Comparison of ENCODE assay signal across 20 cellular contexts in genomic region chr20:49682798-49683197, GRCh38.
"Had no signal": no experiment of that assay in that cellular context is flagged by ENCODE, and none has a peak within 500 bp of the region (broad histone marks: within the 10 kb centered on the region; RNA-seq: fewer than 3 reads in every experiment).

No MANE protein-coding gene starts in this region.

- H3K27ac ChIP-seq: ascending aorta, coronary artery, upper lobe of right lung had no signal

- H3K4me3 Mint-ChIP-seq: activated B cell treated with CpG ODN at 0.5 μM for 24 hours; activated CD8-positive, alpha-beta T cell treated with anti-CD3 and anti-CD28 coated beads, Interleukin-2, amount 10 ng/mL, durations not matched to agents 7 days and 5 days; activated T-cell treated with anti-CD3 and anti-CD28 coated beads, Interleukin-2, amount 50 U/mL, for 24 hours; central memory CD8-positive, alpha-beta T cell; memory B cell; naive thymus-derived CD4-positive, alpha-beta T cell; stimulated activated naive B cell treated with anti-CD40 and anti-IgM and Interleukin-4, amounts not matched to agents 10 μg/mL and 1 μg/mL and 100 μg/mL, for 72 hours; T-helper 2 cell treated with Interferon-gamma antibody and Interleukin-4, amounts not matched to agents 5 μg/mL and 100 μg/mL, for 36 hours had no signal

- FAIRE-seq: TTC549 had no signal

- H3K27me3 ChIP-seq: ascending aorta, heart right ventricle, upper lobe of right lung had no signal

- ATAC-seq: activated CD8-positive, alpha-beta T cell treated with anti-CD3 and anti-CD28 coated beads, Interleukin-2, amount 10 ng/mL, durations not matched to agents 7 days and 5 days; left ventricle myocardium superior; naive thymus-derived CD4-positive, alpha-beta T cell; stimulated activated naive B cell treated with anti-CD40 and anti-IgM and Interleukin-4, amounts not matched to agents 10 μg/mL and 1 μg/mL and 100 μg/mL, for 72 hours; upper lobe of right lung had no signal

- H3K9me3 Mint-ChIP-seq: activated B cell treated with CpG ODN at 0.5 μM for 24 hours; activated T-cell treated with anti-CD3 and anti-CD28 coated beads, Interleukin-2, amount 50 U/mL, for 24 hours; central memory CD8-positive, alpha-beta T cell; memory B cell; naive thymus-derived CD4-positive, alpha-beta T cell; stimulated activated naive B cell treated with anti-CD40 and anti-IgM and Interleukin-4, amounts not matched to agents 10 μg/mL and 1 μg/mL and 100 μg/mL, for 72 hours; T-helper 2 cell treated with Interferon-gamma antibody and Interleukin-4, amounts not matched to agents 5 μg/mL and 100 μg/mL, for 36 hours had no signal

- DNase-seq: activated B cell treated with CpG ODN at 0.5 μM for 24 hours; activated CD4-positive, alpha-beta T cell treated with anti-CD3 and anti-CD28 coated beads for 48 hours; activated CD8-positive, alpha-beta T cell treated with anti-CD3 and anti-CD28 coated beads, Interleukin-2, amount 10 ng/mL, durations not matched to agents 7 days and 5 days; activated naive CD4-positive, alpha-beta T cell treated with anti-CD3 and anti-CD28 coated beads, Interleukin-2, amount 50 U/mL, for 16 hours; activated T-cell treated with anti-CD3 and anti-CD28 coated beads, Interleukin-2, amount 50 U/mL, for 24 hours; heart right ventricle; left ventricle myocardium superior; naive thymus-derived CD4-positive, alpha-beta T cell; occipital lobe; posterior cingulate gyrus; retina; stimulated activated naive B cell treated with anti-CD40 and anti-IgM and Interleukin-4, amounts not matched to agents 10 μg/mL and 1 μg/mL and 100 μg/mL, for 72 hours; SW 1271; upper lobe of right lung had no signal

- H3K27me3 Mint-ChIP-seq: activated B cell treated with CpG ODN at 0.5 μM for 24 hours; activated T-cell treated with anti-CD3 and anti-CD28 coated beads, Interleukin-2, amount 50 U/mL, for 24 hours; central memory CD8-positive, alpha-beta T cell; memory B cell; naive thymus-derived CD4-positive, alpha-beta T cell; stimulated activated naive B cell treated with anti-CD40 and anti-IgM and Interleukin-4, amounts not matched to agents 10 μg/mL and 1 μg/mL and 100 μg/mL, for 72 hours had no signal

- H3K36me3 ChIP-seq: ascending aorta, upper lobe of right lung had no signal

- H3K4me3 ChIP-seq: ascending aorta, coronary artery, heart right ventricle, upper lobe of right lung had no signal

- H3K27ac Mint-ChIP-seq: activated B cell treated with CpG ODN at 0.5 μM for 24 hours; activated CD8-positive, alpha-beta T cell treated with anti-CD3 and anti-CD28 coated beads, Interleukin-2, amount 10 ng/mL, durations not matched to agents 7 days and 5 days; activated T-cell treated with anti-CD3 and anti-CD28 coated beads, Interleukin-2, amount 50 U/mL, for 24 hours; memory B cell; naive thymus-derived CD4-positive, alpha-beta T cell; stimulated activated naive B cell treated with anti-CD40 and anti-IgM and Interleukin-4, amounts not matched to agents 10 μg/mL and 1 μg/mL and 100 μg/mL, for 72 hours; T-helper 2 cell treated with Interferon-gamma antibody and Interleukin-4, amounts not matched to agents 5 μg/mL and 100 μg/mL, for 36 hours had no signal

- H3K9me3 ChIP-seq: ascending aorta, heart right ventricle, upper lobe of right lung had no signal
